Comparison of ENCODE assay signal across 9 cellular contexts in the genomic region with DNA sequence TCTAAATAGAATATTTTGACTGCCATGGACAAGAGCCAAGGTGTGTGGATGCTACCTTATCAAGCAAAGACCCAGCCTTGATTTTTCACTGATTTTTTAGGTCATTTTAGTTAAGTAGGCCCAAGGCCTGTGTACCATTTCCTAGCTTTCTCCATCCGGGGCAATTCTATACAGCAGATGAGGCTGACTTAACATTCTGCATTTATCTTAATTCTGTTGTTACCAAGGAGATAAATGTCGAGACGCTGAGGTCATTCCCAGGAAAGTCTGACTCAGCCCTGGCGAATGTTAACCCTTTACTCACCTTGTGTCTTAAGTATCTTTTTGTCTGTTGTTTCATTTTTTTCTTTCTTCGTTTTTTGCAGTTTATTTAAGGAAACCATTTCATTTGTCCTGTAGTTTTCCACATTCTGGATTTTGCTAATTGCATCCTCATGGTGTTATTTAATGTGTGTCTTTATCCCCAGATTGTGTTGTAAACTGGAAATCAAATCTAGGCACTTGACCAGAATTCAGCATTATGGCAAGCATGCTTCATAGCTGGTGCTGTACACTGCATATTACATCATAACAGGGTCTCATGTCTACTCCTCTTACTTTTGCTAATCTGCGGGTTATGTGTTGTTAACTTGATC.
DNase-seq lines count a peak whose midpoint lies in the region; ATAC-seq and TF ChIP-seq lines count a peak whose summit lies in the region.
"Had no signal": no experiment of that assay in that cellular context is flagged by ENCODE, and none has a peak within 500 bp of the region (broad histone marks: within the 10 kb centered on the region; RNA-seq: fewer than 3 reads in every experiment).

No MANE protein-coding gene starts in this region.

- no peak overlapping the region for H3K4me3 Mint-ChIP-seq in chondrocyte (ENCODE audit: unreplicated experiment)
- H3K4me3 Mint-ChIP-seq in nephron: no peak overlapping the region
- H3K4me3 Mint-ChIP-seq: activated B cell treated with CpG ODN at 0.5 μM for 24 hours had no signal

- ATAC-seq in HG03045 (IDR thresholded peaks at IDR 0.05; ENCODE audit: unreplicated experiment) (no peak), GM21528 (IDR thresholded peaks at IDR 0.05; ENCODE audit: low FRiP score, unreplicated experiment) (no peak)

- TF ChIP-seq CTCF in chondrocyte (IDR thresholded peaks at IDR 0.05) (no peak), nephron (IDR thresholded peaks at IDR 0.05; ENCODE audit: unreplicated experiment in 3 of 3) (no peak), GM13976 (IDR thresholded peaks at IDR 0.05; ENCODE audit: borderline replicate concordance, control extremely low read depth, extremely low read depth, insufficient read depth, missing control alignments) (no peak)

- peaks cover 16% of the 10 kb centered on the region for H3K9me3 Mint-ChIP-seq in chondrocyte (ENCODE audit: low read depth)
- H3K9me3 Mint-ChIP-seq in nephron: peaks cover 18% of the 10 kb centered on the region

- DNase-seq in EL (peak; percentile 95), NCI-H146 (lab: John Stamatoyannopoulos, UW) (peak; percentile 53), chondrocyte (ENCODE audit: low spot score) (no peak), GM13976 (ENCODE audit: low spot score) (no peak), NCI-H345 treated with DMSO at 0.1 percent for 48 hours (lab: John Stamatoyannopoulos, UW; ENCODE audit: unreplicated experiment) (no peak)
- DNase-seq: activated B cell treated with CpG ODN at 0.5 μM for 24 hours had no signal

- H3K36me3 Mint-ChIP-seq in chondrocyte (ENCODE audit: low read depth) (peaks cover 8% of the 10 kb centered on the region), nephron (ENCODE audit: low read depth) (peaks cover 27% of the 10 kb centered on the region)

- H3K27ac Mint-ChIP-seq in chondrocyte (ENCODE audit: unreplicated experiment) (peak overlapping the region; percentile 89), nephron (peak overlapping the region; percentile 51 to 76 (median 51))
- H3K27ac Mint-ChIP-seq: activated B cell treated with CpG ODN at 0.5 μM for 24 hours had no signal

- in situ Hi-C loops in GM13976 (cut with MboI; ENCODE audit: low sequenced_read_pairs, unreplicated experiment): no loop called here

- peaks cover 26% of the 10 kb centered on the region for H3K4me1 Mint-ChIP-seq in chondrocyte (ENCODE audit: low read depth)
- peaks cover 25% of the 10 kb centered on the region for H3K4me1 Mint-ChIP-seq in nephron
- H3K4me1 Mint-ChIP-seq: activated B cell treated with CpG ODN at 0.5 μM for 24 hours had no signal

- H3K27me3 Mint-ChIP-seq in chondrocyte (ENCODE audit: low read depth) (no peaks in the 10 kb centered on the region), nephron (ENCODE audit: low read depth) (no peaks in the 10 kb centered on the region)
- H3K27me3 Mint-ChIP-seq: activated B cell treated with CpG ODN at 0.5 μM for 24 hours had no signal

Comparison
In these comparisons a context has a peak if more than half of its experiments do, and no peak if none do; other contexts are left out.
1. DNase-seq: peak in EL (single experiment) and NCI-H146 (single experiment); none in chondrocyte (single experiment), GM13976 (single experiment) and NCI-H345 treated with DMSO at 0.1 percent for 48 hours (single experiment).